In the genomic region with DNA sequence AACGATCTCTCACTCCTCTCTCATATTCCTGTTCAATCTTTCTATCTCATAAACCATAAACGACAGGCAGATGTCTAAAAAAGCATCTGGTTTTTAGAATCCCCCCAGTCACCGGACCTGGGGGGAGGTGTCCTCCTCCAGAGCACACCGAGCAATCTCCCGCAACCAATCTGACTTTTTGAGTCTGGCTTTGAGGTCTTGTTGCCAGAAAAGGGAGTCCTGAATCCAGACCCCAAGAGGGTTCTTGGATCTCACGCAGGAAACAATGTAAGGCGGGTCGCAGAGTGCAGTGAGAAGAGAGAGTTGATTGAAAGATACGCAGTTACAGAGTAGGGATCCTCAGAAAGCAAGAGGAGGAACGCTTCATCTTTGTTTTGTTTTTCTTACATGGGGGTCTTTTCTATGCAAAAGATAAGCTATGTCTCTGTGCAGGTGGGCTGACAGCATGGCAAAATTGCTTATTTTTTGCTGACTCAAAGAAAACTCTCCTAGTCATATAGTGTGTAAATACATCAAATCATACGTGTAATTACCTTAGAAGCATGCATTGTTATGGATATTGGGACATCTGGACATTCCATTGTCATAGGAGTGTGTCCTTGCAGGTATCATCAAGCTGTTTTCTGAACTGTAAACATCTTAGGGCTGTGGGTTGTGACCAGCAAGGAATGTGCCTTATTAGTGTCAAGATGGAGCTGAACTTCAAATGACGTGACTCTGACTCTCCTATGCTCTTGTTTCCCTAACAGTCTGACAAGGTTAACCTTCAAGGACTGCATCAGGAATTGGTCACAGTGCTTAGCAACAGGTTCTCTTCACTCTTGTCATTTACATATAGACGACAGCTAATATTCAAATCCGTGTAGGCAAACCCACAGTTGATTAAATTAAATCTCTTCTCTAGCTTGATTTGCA, we compare ENCODE assay signal across 11 cellular contexts.
DNase-seq lines count a peak whose midpoint lies in the region; ATAC-seq and TF ChIP-seq lines count a peak whose summit lies in the region.
"Had no signal": no experiment of that assay in that cellular context is flagged by ENCODE, and none has a peak within 500 bp of the region (broad histone marks: within the 10 kb centered on the region; RNA-seq: fewer than 3 reads in every experiment).

No MANE protein-coding gene starts in this region.

- ATAC-seq in WTC11, result peak; percentile 30
- ATAC-seq in GM18520 (IDR thresholded peaks at IDR 0.05; ENCODE audit: unreplicated experiment), result no peak

- H3K4me3 Mint-ChIP-seq in WTC11, result peak overlapping the region; percentile 83

- peaks cover 3% of the 10 kb centered on the region for H3K27me3 Mint-ChIP-seq in WTC11 (ENCODE audit: low read depth)

- peaks cover 14% of the 10 kb centered on the region for H3K9me3 Mint-ChIP-seq in WTC11

- peaks cover 42% of the 10 kb centered on the region for H3K4me1 Mint-ChIP-seq in WTC11

- CTCF ChIA-PET in WTC11 (lab: Charles Lee), result interaction anchor here (0.7 to 3.4 kb wide), 16 partner anchors 10 to 390 kb away, joined by 3 to 39 read pairs (median 4); a partner anchor contains a TSS

- peaks cover 30% of the 10 kb centered on the region for H3K4me1 ChIP-seq in HUES48 (ENCODE audit: control insufficient read depth, insufficient read depth, low read length)

- H3K27ac Mint-ChIP-seq in WTC11, result peak overlapping the region; percentile 96

- no peak for DNase-seq in WTC11 (ENCODE audit: low spot score)
- peak; percentile 60 for DNase-seq in renal cortical epithelial cell (ENCODE audit: low read depth)
- DNase-seq in mucosa of gallbladder (ENCODE audit: low spot score), result no peak
- no peak for DNase-seq in AG08395 (ENCODE audit: low spot score)
- DNase-seq: heart right ventricle, MM.1S, NCI-H446 treated with DMSO at 0.1 percent for 48 hours, right cardiac atrium had no signal

- H3K9ac ChIP-seq in HUES48 (ENCODE audit: low read depth, low read length), result peak overlapping the region; percentile 21

- TF ChIP-seq CTCF in WTC11 (IDR thresholded peaks at IDR 0.05), result no peak

- peaks cover 3% of the 10 kb centered on the region; the same call in 1 of the 2 replicates for H3K36me3 Mint-ChIP-seq in WTC11

- no peaks in the 10 kb centered on the region for H3K36me3 ChIP-seq in HUES48 (ENCODE audit: control insufficient read depth, insufficient read depth, low read length)
- H3K36me3 ChIP-seq: heart right ventricle had no signal

- no peaks in the 10 kb centered on the region for H3K27me3 ChIP-seq in HUES48 (ENCODE audit: control insufficient read depth, insufficient read depth, low read length)

- H3K4me3 ChIP-seq in HUES48 (ENCODE audit: low read depth, low read length) (peak overlapping the region; percentile 70), iPS-18c (ENCODE audit: insufficient read depth, low read depth, low read length) (peak overlapping the region; percentile 43; the same call in 1 of the 2 replicates)

- POLR2A ChIA-PET in WTC11 (lab: Charles Lee), result interaction anchor here (0.6 to 2.4 kb wide), 3 partner anchors 38 to 181 kb away, joined by 3 to 19 read pairs (median 3); a partner anchor contains a TSS

- no peaks in the 10 kb centered on the region for H3K9me3 ChIP-seq in HUES48 (ENCODE audit: control insufficient read depth, insufficient read depth, low read length)
- H3K9me3 ChIP-seq in iPS-18c (ENCODE audit: control insufficient read depth, insufficient read depth, low read length), result no peaks in the 10 kb centered on the region
- H3K9me3 ChIP-seq: heart right ventricle had no signal

- H3K27ac ChIP-seq in HUES48 (ENCODE audit: low read depth, low read length), result peak overlapping the region; percentile 54
- H3K27ac ChIP-seq: heart right ventricle had no signal

TF ChIP-seq in WTC11, 78 proteins besides CTCF, POLR2A, EP300 and RAD21:
- no peak for TF ChIP-seq FOXP1 (CRISPR knock-in tag; IDR thresholded peaks at IDR 0.05; ENCODE audit: borderline replicate concordance)
- 0 out of 2 replicates have a peak, but pooled peaks have one; percentile 4 for TF ChIP-seq TEAD4 (CRISPR knock-in tag; IDR thresholded peaks at IDR 0.05)
